ENCODE assay signal across 10 cellular contexts in the genomic region with DNA sequence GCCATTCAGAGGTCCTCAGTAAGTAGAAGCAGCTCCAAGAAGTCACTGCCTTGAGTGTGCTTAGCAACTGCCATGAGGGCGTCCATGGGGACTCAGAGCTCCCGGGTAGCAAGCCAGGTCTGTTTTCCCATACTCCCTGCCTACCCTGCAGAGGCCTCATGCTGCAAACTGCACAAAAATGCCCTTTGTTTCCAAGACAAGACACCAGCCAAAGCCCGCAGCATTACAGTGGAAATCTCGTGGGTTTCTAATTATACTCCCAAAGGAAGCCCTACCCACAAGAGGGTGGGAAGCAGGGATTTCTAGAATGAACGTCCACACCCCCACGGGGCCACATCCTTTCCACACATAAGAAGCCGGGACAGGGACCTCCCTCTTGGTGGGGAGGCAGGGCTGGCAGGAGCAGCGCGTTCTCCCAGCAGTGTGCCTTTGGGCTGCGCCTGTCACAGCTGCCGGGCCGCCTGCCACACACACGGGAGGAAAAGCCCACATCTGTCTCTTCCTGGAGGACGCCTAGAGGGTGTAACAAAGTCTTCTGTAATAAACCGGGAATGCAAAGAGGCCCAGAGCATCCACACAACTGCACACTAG. TPM values are rescaled to one million over a fixed set of nuclear protein-coding genes. Genes with fewer than 3 reads are reported as not detected.
DNase-seq lines count a peak whose midpoint lies in the region; ATAC-seq, FAIRE-seq and TF ChIP-seq lines count a peak whose summit lies in the region.
"Had no signal": no experiment of that assay in that cellular context is flagged by ENCODE, and none has a peak within 500 bp of the region (broad histone marks: within the 10 kb centered on the region; RNA-seq: fewer than 3 reads in every experiment).

No MANE protein-coding gene starts in this region.

- DNase-seq in DMS 273 treated with DMSO at 0.1 percent for 48 hours (lab: John Stamatoyannopoulos, UW) (peak; percentile 60), SJCRH30 (peak; percentile 96 to 98), Right ventricle myocardium superior (peak; percentile 78), putamen (ENCODE audit: low spot score) (peak; percentile 88), NAMALWA (ENCODE audit: low spot score) (no peak), mesenteric fat pad (ENCODE audit: low spot score) (no peak), H54 (ENCODE audit: insufficient read length, low spot score) (no peak)
- DNase-seq: naive thymus-derived CD4-positive, alpha-beta T cell had no signal

- ATAC-seq in Right ventricle myocardium superior (ENCODE audit: poor library complexity) (peak; percentile 81), GM21825 (IDR thresholded peaks at IDR 0.05; ENCODE audit: unreplicated experiment) (no peak)
- ATAC-seq: naive thymus-derived CD4-positive, alpha-beta T cell had no signal

- no peaks in the 10 kb centered on the region for H3K9me3 ChIP-seq in SJCRH30 (replicated peaks)

- H3K27me3 ChIP-seq in SJCRH30 = no peaks in the 10 kb centered on the region

- H3K27ac ChIP-seq in SJCRH30 = peak overlapping the region; percentile 96

- no peak for FAIRE-seq in H54 (lab: Jason Lieb, UNC)
- FAIRE-seq: TTC549 had no signal

- TF ChIP-seq POLR2A in H54 (IDR thresholded peaks at IDR 0.05; ENCODE audit: low read depth, low read length) = no peak

- intact Hi-C loops in Right ventricle myocardium superior (cut with DNase I) = no loop called here

- H3K4me1 ChIP-seq in SJCRH30 = peaks cover 31% of the 10 kb centered on the region

- H3K4me3 ChIP-seq in SJCRH30 = peak overlapping the region; percentile 45

- no peaks in the 10 kb centered on the region for H3K36me3 ChIP-seq in SJCRH30

RNA-seq across cellular contexts. Expression of a gene that starts 31.1 kb away (rescaled TPM):
- total RNA-seq in SJCRH30 (2014; rRNA removed; shearing (Covaris generic)) = 8.3 and 10.9 TPM in 2 replicates
- total RNA-seq in Right ventricle myocardium superior = 11.9 TPM
- 15.4 TPM for total RNA-seq in mesenteric fat pad

Comparison
In these comparisons a context has a peak if more than half of its experiments do, and no peak if none do; other contexts are left out.
1. DNase-seq: peak in DMS 273 treated with DMSO at 0.1 percent for 48 hours (single experiment), SJCRH30 (2 of 2), Right ventricle myocardium superior (single experiment) and putamen (single experiment); none in NAMALWA (single experiment), mesenteric fat pad (single experiment) and H54 (single experiment).